Comparison of ENCODE assay signal across 24 cellular contexts in the genomic region with DNA sequence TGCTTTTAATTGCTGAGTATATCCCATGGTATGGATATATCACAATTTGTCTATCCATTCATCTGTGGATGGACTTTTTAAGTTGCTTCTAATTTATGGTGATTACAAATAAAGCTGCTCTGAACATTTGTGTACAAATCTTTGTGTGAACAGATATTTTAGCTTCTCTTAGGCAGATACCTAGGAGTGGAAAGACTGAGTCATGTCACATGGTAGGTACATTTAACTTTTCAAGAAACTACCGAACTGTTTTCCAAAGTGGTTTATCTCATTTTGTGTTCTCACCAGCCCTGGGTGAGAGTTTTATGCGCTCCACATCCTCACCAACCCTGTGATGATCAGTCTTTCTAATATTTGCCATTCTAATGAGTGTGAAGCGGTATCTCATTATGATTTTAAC.
"Had no signal": no experiment of that assay in that cellular context is flagged by ENCODE, and none has a peak within 500 bp of the region (broad histone marks: within the 10 kb centered on the region; RNA-seq: fewer than 3 reads in every experiment).

No MANE protein-coding gene starts in this region.

- DNase-seq: dermis blood vessel endothelial cell; esophagus squamous epithelium; foreskin fibroblast; immature natural killer cell; kidney; left cardiac atrium; left ventricle myocardium inferior; lower lobe of right lung; nucleus accumbens; ovary; sigmoid colon; stimulated activated CD4-positive, alpha-beta T cell treated with anti-CD3 and anti-CD28 coated beads, Interleukin-2, amount 100 ng/mL, for 24 hours; stimulated activated CD4-positive, alpha-beta T cell treated with anti-CD3 and anti-CD28 coated beads, Interleukin-4, amount 100 ng/mL, for 4 hours; stimulated activated naive CD4-positive, alpha-beta T cell; upper lobe of right lung had no signal

- H3K4me1 Mint-ChIP-seq: memory B cell, neural progenitor cell had no signal

- H3K27me3 ChIP-seq: esophagus squamous epithelium, gastroesophageal sphincter, ovary, right atrium auricular region, sigmoid colon, tibial nerve, upper lobe of right lung, vagina had no signal

- H3K27ac ChIP-seq: esophagus squamous epithelium, gastroesophageal sphincter, left ventricle myocardium inferior, lower lobe of right lung, neural progenitor cell, ovary, right atrium auricular region, sigmoid colon, skin epidermis, tibial nerve, upper lobe of right lung, vagina had no signal

- H3K4me1 ChIP-seq: gastroesophageal sphincter, left ventricle myocardium inferior, lower lobe of right lung, neural progenitor cell, right atrium auricular region, sigmoid colon, tibial nerve, upper lobe of right lung, vagina had no signal

- ATAC-seq: gastroesophageal sphincter; left cardiac atrium; lower lobe of right lung; natural killer cell treated with Interleukin-12 subunit alpha and Interleukin-12 subunit beta and Interleukin-15 and Interleukin-18, amount 100 ng/mL, for 72 hours; upper lobe of right lung had no signal

- H3K9me3 ChIP-seq: esophagus squamous epithelium, lower lobe of right lung, ovary, sigmoid colon, upper lobe of right lung, vagina had no signal

- H3K4me3 Mint-ChIP-seq: immature natural killer cell; memory B cell; mesothelial cell of epicardium; natural killer cell treated with Interleukin-12 subunit alpha and Interleukin-12 subunit beta and Interleukin-15 and Interleukin-18, amount 100 ng/mL, for 72 hours; neural progenitor cell had no signal

- H3K36me3 Mint-ChIP-seq: mesothelial cell of epicardium; natural killer cell treated with Interleukin-12 subunit alpha and Interleukin-12 subunit beta and Interleukin-15 and Interleukin-18, amount 100 ng/mL, for 72 hours; neural progenitor cell had no signal

- H3K27ac Mint-ChIP-seq: memory B cell; mesothelial cell of epicardium; natural killer cell treated with Interleukin-12 subunit alpha and Interleukin-12 subunit beta and Interleukin-15 and Interleukin-18, amount 100 ng/mL, for 72 hours; neural progenitor cell had no signal

- H3K36me3 ChIP-seq: esophagus squamous epithelium, gastroesophageal sphincter, left ventricle myocardium inferior, lower lobe of right lung, neural progenitor cell, ovary, right atrium auricular region, sigmoid colon, tibial nerve, upper lobe of right lung, vagina had no signal

- H3K9me3 Mint-ChIP-seq: immature natural killer cell; natural killer cell treated with Interleukin-12 subunit alpha and Interleukin-12 subunit beta and Interleukin-15 and Interleukin-18, amount 100 ng/mL, for 72 hours; neural progenitor cell had no signal

- H3K4me3 ChIP-seq: esophagus squamous epithelium, gastroesophageal sphincter, left ventricle myocardium inferior, lower lobe of right lung, neural progenitor cell, ovary, right atrium auricular region, sigmoid colon, skin epidermis, tibial nerve, upper lobe of right lung, vagina had no signal
